1 cellular context compared by ENCODE assay signal in genomic region chr17:56913867-56914640, GRCh38.
TF ChIP-seq lines count a peak whose summit lies in the region.

Gene TRIM25, minus strand, starts transcription at chr17:56914049. Its CDS starts 61 bp downstream, at chr17:56913988.

TF ChIP-seq in K562, 482 proteins besides CTCF, POLR2A, EP300 and RAD21 (continued from another document and continues in another):
- TF ChIP-seq SNAPC5 (CRISPR knock-in tag; IDR thresholded peaks at IDR 0.05) = no peak
- TF ChIP-seq SRSF9 (IDR thresholded peaks at IDR 0.05; ENCODE audit: borderline replicate concordance, low read depth, low read length) = no peak
- TF ChIP-seq ZNF282 (CRISPR knock-in tag; IDR thresholded peaks at IDR 0.05) = no peak
- TF ChIP-seq, protein P1, sequence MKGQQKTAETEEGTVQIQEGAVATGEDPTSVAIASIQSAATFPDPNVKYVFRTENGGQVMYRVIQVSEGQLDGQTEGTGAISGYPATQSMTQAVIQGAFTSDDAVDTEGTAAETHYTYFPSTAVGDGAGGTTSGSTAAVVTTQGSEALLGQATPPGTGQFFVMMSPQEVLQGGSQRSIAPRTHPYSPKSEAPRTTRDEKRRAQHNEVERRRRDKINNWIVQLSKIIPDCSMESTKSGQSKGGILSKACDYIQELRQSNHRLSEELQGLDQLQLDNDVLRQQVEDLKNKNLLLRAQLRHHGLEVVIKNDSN (CRISPR knock-in tag; IDR thresholded peaks at IDR 0.05) = peak; percentile 98
- TF ChIP-seq, protein P2, sequence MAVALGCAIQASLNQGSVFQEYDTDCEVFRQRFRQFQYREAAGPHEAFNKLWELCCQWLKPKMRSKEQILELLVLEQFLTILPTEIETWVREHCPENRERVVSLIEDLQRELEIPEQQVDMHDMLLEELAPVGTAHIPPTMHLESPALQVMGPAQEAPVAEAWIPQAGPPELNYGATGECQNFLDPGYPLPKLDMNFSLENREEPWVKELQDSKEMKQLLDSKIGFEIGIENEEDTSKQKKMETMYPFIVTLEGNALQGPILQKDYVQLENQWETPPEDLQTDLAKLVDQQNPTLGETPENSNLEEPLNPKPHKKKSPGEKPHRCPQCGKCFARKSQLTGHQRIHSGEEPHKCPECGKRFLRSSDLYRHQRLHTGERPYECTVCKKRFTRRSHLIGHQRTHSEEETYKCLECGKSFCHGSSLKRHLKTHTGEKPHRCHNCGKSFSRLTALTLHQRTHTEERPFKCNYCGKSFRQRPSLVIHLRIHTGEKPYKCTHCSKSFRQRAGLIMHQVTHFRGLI (CRISPR knock-in tag; IDR thresholded peaks at IDR 0.05) = no peak
- TF ChIP-seq, protein P3, sequence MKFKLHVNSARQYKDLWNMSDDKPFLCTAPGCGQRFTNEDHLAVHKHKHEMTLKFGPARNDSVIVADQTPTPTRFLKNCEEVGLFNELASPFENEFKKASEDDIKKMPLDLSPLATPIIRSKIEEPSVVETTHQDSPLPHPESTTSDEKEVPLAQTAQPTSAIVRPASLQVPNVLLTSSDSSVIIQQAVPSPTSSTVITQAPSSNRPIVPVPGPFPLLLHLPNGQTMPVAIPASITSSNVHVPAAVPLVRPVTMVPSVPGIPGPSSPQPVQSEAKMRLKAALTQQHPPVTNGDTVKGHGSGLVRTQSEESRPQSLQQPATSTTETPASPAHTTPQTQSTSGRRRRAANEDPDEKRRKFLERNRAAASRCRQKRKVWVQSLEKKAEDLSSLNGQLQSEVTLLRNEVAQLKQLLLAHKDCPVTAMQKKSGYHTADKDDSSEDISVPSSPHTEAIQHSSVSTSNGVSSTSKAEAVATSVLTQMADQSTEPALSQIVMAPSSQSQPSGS (CRISPR knock-in tag; IDR thresholded peaks at IDR 0.05) = no peak
- no peak for TF ChIP-seq RFX5 (IDR thresholded peaks at IDR 0.05; ENCODE audit: low read depth, low read length)
- no peak for TF ChIP-seq ZNF77 (CRISPR knock-in tag; IDR thresholded peaks at IDR 0.05)
- TF ChIP-seq, protein P4, sequence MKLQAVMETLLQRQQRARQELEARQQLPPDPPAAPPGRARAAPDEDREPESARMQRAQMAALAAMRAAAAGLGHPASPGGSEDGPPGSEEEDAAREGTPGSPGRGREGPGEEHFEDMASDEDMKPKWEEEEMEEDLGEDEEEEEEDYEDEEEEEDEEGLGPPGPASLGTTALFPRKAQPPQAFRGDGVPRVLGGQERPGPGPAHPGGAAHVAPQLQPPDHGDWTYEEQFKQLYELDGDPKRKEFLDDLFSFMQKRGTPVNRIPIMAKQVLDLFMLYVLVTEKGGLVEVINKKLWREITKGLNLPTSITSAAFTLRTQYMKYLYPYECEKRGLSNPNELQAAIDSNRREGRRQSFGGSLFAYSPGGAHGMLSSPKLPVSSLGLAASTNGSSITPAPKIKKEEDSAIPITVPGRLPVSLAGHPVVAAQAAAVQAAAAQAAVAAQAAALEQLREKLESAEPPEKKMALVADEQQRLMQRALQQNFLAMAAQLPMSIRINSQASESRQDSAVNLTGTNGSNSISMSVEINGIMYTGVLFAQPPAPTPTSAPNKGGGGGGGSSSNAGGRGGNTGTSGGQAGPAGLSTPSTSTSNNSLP (IDR thresholded peaks at IDR 0.05; ENCODE audit: borderline replicate concordance, low read depth, low read length) = no peak
- TF ChIP-seq, protein P5, sequence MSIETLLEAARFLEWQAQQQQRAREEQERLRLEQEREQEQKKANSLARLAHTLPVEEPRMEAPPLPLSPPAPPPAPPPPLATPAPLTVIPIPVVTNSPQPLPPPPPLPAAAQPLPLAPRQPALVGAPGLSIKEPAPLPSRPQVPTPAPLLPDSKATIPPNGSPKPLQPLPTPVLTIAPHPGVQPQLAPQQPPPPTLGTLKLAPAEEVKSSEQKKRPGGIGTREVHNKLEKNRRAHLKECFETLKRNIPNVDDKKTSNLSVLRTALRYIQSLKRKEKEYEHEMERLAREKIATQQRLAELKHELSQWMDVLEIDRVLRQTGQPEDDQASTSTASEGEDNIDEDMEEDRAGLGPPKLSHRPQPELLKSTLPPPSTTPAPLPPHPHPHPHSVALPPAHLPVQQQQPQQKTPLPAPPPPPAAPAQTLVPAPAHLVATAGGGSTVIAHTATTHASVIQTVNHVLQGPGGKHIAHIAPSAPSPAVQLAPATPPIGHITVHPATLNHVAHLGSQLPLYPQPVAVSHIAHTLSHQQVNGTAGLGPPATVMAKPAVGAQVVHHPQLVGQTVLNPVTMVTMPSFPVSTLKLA (conservative IDR thresholded peaks at IDR 0.05) = peak; percentile 74 to 80; a peak in 3 of 4 replicates
- TF ChIP-seq KAT8 (IDR thresholded peaks at IDR 0.05; ENCODE audit: low read depth) = no peak
- no peak for TF ChIP-seq RBM34 (IDR thresholded peaks at IDR 0.05; ENCODE audit: borderline replicate concordance, insufficient read depth, low read length)
- 0 out of 2 replicates have a peak, but pooled peaks have one; percentile 17 for TF ChIP-seq FOSL1 (tag; conservative IDR thresholded peaks at IDR 0.05)
- no peak for TF ChIP-seq ZC3H8 (IDR thresholded peaks at IDR 0.05)
- TF ChIP-seq MEF2A (IDR thresholded peaks at IDR 0.05; ENCODE audit: control insufficient read depth, low read depth, low read length) = no peak
- TF ChIP-seq MYBL2 (IDR thresholded peaks at IDR 0.05; ENCODE audit: low read depth) = no peak
- no peak for TF ChIP-seq MYBL2 (CRISPR knock-in tag; IDR thresholded peaks at IDR 0.05; ENCODE audit: borderline replicate concordance)
- TF ChIP-seq CBX5 (IDR thresholded peaks at IDR 0.05; ENCODE audit: borderline replicate concordance, low read depth) = peak; percentile 23; the same call in 1 of the 2 replicates
- TF ChIP-seq FIP1L1 (IDR thresholded peaks at IDR 0.05; ENCODE audit: low read depth, low read length, poor library complexity, severe bottlenecking) = peak; percentile 70
- no peak for TF ChIP-seq ID3 (CRISPR knock-in tag; IDR thresholded peaks at IDR 0.05)
- 0 out of 2 replicates have a peak, but pooled peaks have one; percentile 52 for TF ChIP-seq ID3 (tag; IDR thresholded peaks at IDR 0.05)
- no peak for TF ChIP-seq PKNOX1 (IDR thresholded peaks at IDR 0.05)
- TF ChIP-seq ZNF717 (CRISPR knock-in tag; IDR thresholded peaks at IDR 0.05) = no peak
- TF ChIP-seq ZNF212 (CRISPR knock-in tag; IDR thresholded peaks at IDR 0.05) = no peak
- no peak for TF ChIP-seq ZFP91 (CRISPR knock-in tag; IDR thresholded peaks at IDR 0.05)
- TF ChIP-seq CBFB (CRISPR knock-in tag; IDR thresholded peaks at IDR 0.05) = no peak
- no peak; the same call in 1 of the 2 replicates for TF ChIP-seq ARID1B (IDR thresholded peaks at IDR 0.05)
- TF ChIP-seq ZNF121 (CRISPR knock-in tag; conservative IDR thresholded peaks at IDR 0.05) = no peak
- no peak for TF ChIP-seq SRSF3 (IDR thresholded peaks at IDR 0.05; ENCODE audit: insufficient read depth, low read length)
- no peak for TF ChIP-seq HMGN3 (IDR thresholded peaks at IDR 0.05; ENCODE audit: borderline replicate concordance, extremely low read depth, insufficient read length, low read depth, low read length)
- no peak for TF ChIP-seq PHF21A (IDR thresholded peaks at IDR 0.05; ENCODE audit: borderline replicate concordance, low read depth)
- peak; percentile 97 for TF ChIP-seq TBP (optimal IDR thresholded peaks at IDR 0.05; ENCODE audit: low read depth, low read length)
- TF ChIP-seq FUS (optimal IDR thresholded peaks at IDR 0.05; ENCODE audit: low read depth, low read length) = no peak
- no peak for TF ChIP-seq ZNF165 (CRISPR knock-in tag; IDR thresholded peaks at IDR 0.05; ENCODE audit: borderline replicate concordance)
- no peak for TF ChIP-seq NFRKB (IDR thresholded peaks at IDR 0.05; ENCODE audit: low read depth)
- no peak for TF ChIP-seq TEAD4 (IDR thresholded peaks at IDR 0.05; ENCODE audit: low read length)
- no peak for TF ChIP-seq TEAD4 (CRISPR knock-in tag; IDR thresholded peaks at IDR 0.05; ENCODE audit: borderline replicate concordance)
- TF ChIP-seq NRF1 (conservative IDR thresholded peaks at IDR 0.05 in 1 of 2, IDR thresholded peaks at IDR 0.05 in 1 of 2) = no peak
- TF ChIP-seq, protein P6, sequence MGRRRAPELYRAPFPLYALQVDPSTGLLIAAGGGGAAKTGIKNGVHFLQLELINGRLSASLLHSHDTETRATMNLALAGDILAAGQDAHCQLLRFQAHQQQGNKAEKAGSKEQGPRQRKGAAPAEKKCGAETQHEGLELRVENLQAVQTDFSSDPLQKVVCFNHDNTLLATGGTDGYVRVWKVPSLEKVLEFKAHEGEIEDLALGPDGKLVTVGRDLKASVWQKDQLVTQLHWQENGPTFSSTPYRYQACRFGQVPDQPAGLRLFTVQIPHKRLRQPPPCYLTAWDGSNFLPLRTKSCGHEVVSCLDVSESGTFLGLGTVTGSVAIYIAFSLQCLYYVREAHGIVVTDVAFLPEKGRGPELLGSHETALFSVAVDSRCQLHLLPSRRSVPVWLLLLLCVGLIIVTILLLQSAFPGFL (CRISPR knock-in tag; IDR thresholded peaks at IDR 0.05) = no peak
- TF ChIP-seq GTF2E2 (tag; IDR thresholded peaks at IDR 0.05) = peak; percentile 66; the same call in 1 of the 2 replicates
- TF ChIP-seq, protein P7, sequence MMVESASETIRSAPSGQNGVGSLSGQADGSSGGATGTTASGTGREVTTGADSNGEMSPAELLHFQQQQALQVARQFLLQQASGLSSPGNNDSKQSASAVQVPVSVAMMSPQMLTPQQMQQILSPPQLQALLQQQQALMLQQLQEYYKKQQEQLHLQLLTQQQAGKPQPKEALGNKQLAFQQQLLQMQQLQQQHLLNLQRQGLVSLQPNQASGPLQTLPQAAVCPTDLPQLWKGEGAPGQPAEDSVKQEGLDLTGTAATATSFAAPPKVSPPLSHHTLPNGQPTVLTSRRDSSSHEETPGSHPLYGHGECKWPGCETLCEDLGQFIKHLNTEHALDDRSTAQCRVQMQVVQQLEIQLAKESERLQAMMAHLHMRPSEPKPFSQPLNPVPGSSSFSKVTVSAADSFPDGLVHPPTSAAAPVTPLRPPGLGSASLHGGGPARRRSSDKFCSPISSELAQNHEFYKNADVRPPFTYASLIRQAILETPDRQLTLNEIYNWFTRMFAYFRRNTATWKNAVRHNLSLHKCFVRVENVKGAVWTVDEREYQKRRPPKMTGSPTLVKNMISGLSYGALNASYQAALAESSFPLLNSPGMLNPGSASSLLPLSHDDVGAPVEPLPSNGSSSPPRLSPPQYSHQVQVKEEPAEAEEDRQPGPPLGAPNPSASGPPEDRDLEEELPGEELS (CRISPR knock-in tag; IDR thresholded peaks at IDR 0.05; ENCODE audit: borderline replicate concordance) = no peak
- TF ChIP-seq FOXA1 (IDR thresholded peaks at IDR 0.05; ENCODE audit: borderline replicate concordance) = no peak
- no peak for TF ChIP-seq RBM25 (IDR thresholded peaks at IDR 0.05; ENCODE audit: low read depth, low read length, severe bottlenecking)
- TF ChIP-seq ASH1L (IDR thresholded peaks at IDR 0.05; ENCODE audit: borderline replicate concordance, low read depth, partially characterized antibody) = peak; percentile 32
- no peak for TF ChIP-seq ESRRB (CRISPR knock-in tag; IDR thresholded peaks at IDR 0.05; ENCODE audit: borderline replicate concordance)
- no peak for TF ChIP-seq BRF2 (IDR thresholded peaks at IDR 0.05; ENCODE audit: borderline replicate concordance, insufficient read depth, insufficient read length)
- TF ChIP-seq ZNF75A (CRISPR knock-in tag; IDR thresholded peaks at IDR 0.05) = no peak
